ENCODE assay signal across 9 cellular contexts in the genomic region with DNA sequence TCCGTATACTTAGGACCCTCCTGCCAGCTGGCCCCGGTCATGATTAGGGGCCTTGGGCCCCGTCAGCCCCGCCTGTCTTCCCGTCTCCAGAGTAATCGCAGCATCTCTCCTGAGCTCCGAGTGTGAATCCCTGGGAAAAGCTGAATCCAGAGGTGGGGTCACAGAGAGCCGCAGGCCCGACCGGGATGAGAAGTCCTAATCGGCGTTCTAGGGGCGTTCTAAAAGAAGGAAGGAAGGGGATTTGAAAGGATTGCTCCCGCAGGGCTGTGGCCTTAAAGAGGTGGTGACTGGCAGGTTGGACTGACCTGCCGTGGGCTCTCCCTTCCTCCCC. TPM values are rescaled to one million over a fixed set of nuclear protein-coding genes. Genes with fewer than 3 reads are reported as not detected.
DNase-seq lines count a peak whose midpoint lies in the region; ATAC-seq and TF ChIP-seq lines count a peak whose summit lies in the region.
"Had no signal": no experiment of that assay in that cellular context is flagged by ENCODE, and none has a peak within 500 bp of the region (broad histone marks: within the 10 kb centered on the region; RNA-seq: fewer than 3 reads in every experiment).

No MANE protein-coding gene starts in this region.

- peaks cover 52 to 77% (median 70%) of the 10 kb centered on the region in 3 donors for H3K4me1 Mint-ChIP-seq in CD8-positive, alpha-beta memory T cell

- no peaks in the 10 kb centered on the region for H3K36me3 ChIP-seq in CD8-positive, alpha-beta memory T cell (ENCODE audit: insufficient read depth, low read length)
- H3K36me3 ChIP-seq in KMS-11 (ENCODE audit: insufficient read depth) (no peaks in the 10 kb centered on the region), liver (ENCODE audit: control insufficient read depth in 4 of 4, insufficient read depth in 3 of 4, low read depth in 1 of 4, low read length in 3 of 4) (no peaks in the 10 kb centered on the region), tibial artery (peaks cover 5 to 13% (median 8%) of the 10 kb centered on the region in 3 donors)

- ATAC-seq in HG03457 (IDR thresholded peaks at IDR 0.05; ENCODE audit: unreplicated experiment) = no peak

- TF ChIP-seq CTCF in KMS-11 (conservative IDR thresholded peaks at IDR 0.05; ENCODE audit: low read depth, low read length) (no peak), astrocyte of the cerebellum (IDR thresholded peaks at IDR 0.05; ENCODE audit: low read depth, low read length, missing control alignments) (no peak), liver (IDR thresholded peaks at IDR 0.05; ENCODE audit: low read depth, low read length, missing input control) (no peak), tibial artery (IDR thresholded peaks at IDR 0.05) (no peak)

- CTCF ChIA-PET in CD8-positive, alpha-beta memory T cell (lab: Charles Lee) = interaction anchor here (0.8 to 2.3 kb wide), 11 partner anchors 8 to 197 kb away, joined by 3 to 10 read pairs (median 4); no protein-coding TSS in a partner anchor

- peaks cover 0 to 4% (median 0%) of the 10 kb centered on the region in 5 donors for H3K9me3 Mint-ChIP-seq in CD8-positive, alpha-beta memory T cell

- H2AFZ ChIP-seq in KMS-11 (ENCODE audit: low read depth) = peak overlapping the region; percentile 78

- H3K27me3 Mint-ChIP-seq in CD8-positive, alpha-beta memory T cell = peaks cover 0 to 14% of the 10 kb centered on the region in 2 donors

- DNase-seq in CD8-positive, alpha-beta memory T cell = no peak
- no peak for DNase-seq in astrocyte of the cerebellum (ENCODE audit: low read depth)
- no peak for DNase-seq in tibial artery
- no peak for DNase-seq in activated CD4-positive, CD25-positive, alpha-beta regulatory T cell treated with anti-CD3 and anti-CD28 coated beads, Interleukin-2, amount 50 U/mL, for 72 hours
- no peak for DNase-seq in activated CD4-positive, alpha-beta T cell treated with anti-CD3 and anti-CD28 coated beads for 4 hours

- H3K4me2 ChIP-seq in KMS-11 = peak overlapping the region; percentile 99

- no peaks in the 10 kb centered on the region for H3K27me3 ChIP-seq in CD8-positive, alpha-beta memory T cell (ENCODE audit: insufficient read depth, low read length, poor library complexity, severe bottlenecking)
- H3K27me3 ChIP-seq in KMS-11 (ENCODE audit: insufficient read depth, low read depth) = no peaks in the 10 kb centered on the region
- H3K27me3 ChIP-seq in liver (ENCODE audit: control insufficient read depth in 4 of 4, insufficient read depth in 4 of 4, low read length in 3 of 4) = no peaks in the 10 kb centered on the region
- H3K27me3 ChIP-seq in tibial artery = no peaks in the 10 kb centered on the region

- no peaks in the 10 kb centered on the region for H3K9me3 ChIP-seq in CD8-positive, alpha-beta memory T cell (ENCODE audit: low read length)
- H3K9me3 ChIP-seq in liver (ENCODE audit: control insufficient read depth in 4 of 4, low read length in 3 of 4) (no peaks in the 10 kb centered on the region), tibial artery (no peaks in the 10 kb centered on the region)

- in situ Hi-C loops in astrocyte of the cerebellum (cut with HindIII; ENCODE audit: low sequenced_read_pairs) = no loop called here

- POLR2A ChIA-PET in CD8-positive, alpha-beta memory T cell (lab: Charles Lee) = interaction anchor here (0.6 to 4.1 kb wide), 14 partner anchors 12 to 415 kb away, joined by 3 to 43 read pairs (median 6); a partner anchor contains a TSS

- peak overlapping the region; percentile 88 for H3K4me3 ChIP-seq in CD8-positive, alpha-beta memory T cell (ENCODE audit: low read length)
- no peak overlapping the region for H3K4me3 ChIP-seq in KMS-11 (IDR thresholded peaks at IDR 0.05; ENCODE audit: insufficient read depth, low read depth, low read length)
- peak overlapping the region; percentile 65 for H3K4me3 ChIP-seq in astrocyte of the cerebellum (ENCODE audit: low read depth, low read length)
- H3K4me3 ChIP-seq in liver (ENCODE audit: low read depth in 1 of 3, low read length in 3 of 3) = peak overlapping the region; percentile 64 to 89 (median 70)
- peak overlapping the region; percentile 75 to 86 for H3K4me3 ChIP-seq in tibial artery

- H3K4me1 ChIP-seq in CD8-positive, alpha-beta memory T cell (ENCODE audit: insufficient read depth, low read length) = peaks cover 39% of the 10 kb centered on the region
- peaks cover 46% of the 10 kb centered on the region for H3K4me1 ChIP-seq in KMS-11 (ENCODE audit: low read depth, poor library complexity, severe bottlenecking)
- peaks cover 0 to 15% (median 10%) of the 10 kb centered on the region in 4 donors for H3K4me1 ChIP-seq in liver (ENCODE audit: control insufficient read depth in 4 of 4, insufficient read depth in 4 of 4, low read length in 3 of 4)
- H3K4me1 ChIP-seq in tibial artery = peaks cover 0 to 54% (median 25%) of the 10 kb centered on the region in 4 donors

- intact Hi-C loops in tibial artery (cut with DNase I; ENCODE audit: low total_unique reads) = loop anchor here (10.0 kb wide), 1 partner anchor 936 kb away; the partner anchor contains the start of gene ZNF184

- WGBS in liver = 7% methylated on average over 15 of the region's 15 CpGs

- H4K20me1 ChIP-seq in KMS-11 (ENCODE audit: insufficient read depth) = no peaks in the 10 kb centered on the region

- H3K4me3 Mint-ChIP-seq in CD8-positive, alpha-beta memory T cell = peak overlapping the region; percentile 92 to 98 (median 94)

- peak overlapping the region; percentile 92 to 99 (median 96) for H3K27ac Mint-ChIP-seq in CD8-positive, alpha-beta memory T cell

- H3K79me2 ChIP-seq in KMS-11 (ENCODE audit: insufficient read depth, low read depth) = peaks cover 47% of the 10 kb centered on the region

- H3K36me3 Mint-ChIP-seq in CD8-positive, alpha-beta memory T cell = peaks cover 4 to 51% (median 7%) of the 10 kb centered on the region in 3 donors

- TF ChIP-seq RAD21 in liver (IDR thresholded peaks at IDR 0.05) = no peak

- H3K27ac ChIP-seq in CD8-positive, alpha-beta memory T cell (ENCODE audit: low read depth, low read length) = peak overlapping the region; percentile 89
- peak overlapping the region; percentile 76 for H3K27ac ChIP-seq in KMS-11
- H3K27ac ChIP-seq in liver (ENCODE audit: low read depth in 1 of 2, low read length in 2 of 2) = peak overlapping the region; percentile 86 to 94
- peak overlapping the region; percentile 94 to 95 for H3K27ac ChIP-seq in tibial artery

- H3K9ac ChIP-seq in KMS-11 = peak overlapping the region; percentile 82
- peak overlapping the region; percentile 10 to 61 for H3K9ac ChIP-seq in liver (ENCODE audit: low read depth in 1 of 2, low read length in 2 of 2)

TF ChIP-seq in liver, 16 proteins besides CTCF, POLR2A, EP300 and RAD21:
- TF ChIP-seq NR2F2 (IDR thresholded peaks at IDR 0.05) = no peak
- TF ChIP-seq, protein P1, sequence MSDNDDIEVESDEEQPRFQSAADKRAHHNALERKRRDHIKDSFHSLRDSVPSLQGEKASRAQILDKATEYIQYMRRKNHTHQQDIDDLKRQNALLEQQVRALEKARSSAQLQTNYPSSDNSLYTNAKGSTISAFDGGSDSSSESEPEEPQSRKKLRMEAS (IDR thresholded peaks at IDR 0.05) = no peak
- no peak for TF ChIP-seq FOXA2 (IDR thresholded peaks at IDR 0.05)
TF ChIP-seq in liver: peak in this region for 0.

RNA-seq across cellular contexts. Expression of gene HMGN4, which starts 0.4 kb away (rescaled TPM):
- total RNA-seq in CD8-positive, alpha-beta memory T cell = 10 to 100 TPM; 90.0 to 91.4 TPM
- 166 TPM for polyA plus RNA-seq in CD8-positive, alpha-beta memory T cell
- total RNA-seq in liver = 10 to 100 TPM; 10.2 to 13.3 TPM
- 1 to 10 TPM; 8.2 to 9.9 TPM for polyA plus RNA-seq in liver

RNA-seq across cellular contexts. Expression of gene BTN1A1, which starts 38.4 kb away (rescaled TPM):
- total RNA-seq in CD8-positive, alpha-beta memory T cell = under 1 TPM in 1 of 2 experiments, not detected in 1; 0.09 TPM
- polyA plus RNA-seq in CD8-positive, alpha-beta memory T cell = not detected
- total RNA-seq in liver = not detected
- under 1 TPM in 1 of 2 donors, not detected in 1; 0.06 TPM for polyA plus RNA-seq in liver
- total RNA-seq: HT1080 had no signal

RNA-seq across cellular contexts. Expression of gene ABT1, which starts 58.2 kb away (rescaled TPM):
- total RNA-seq in CD8-positive, alpha-beta memory T cell = 10 to 100 TPM; 34.5 to 36.1 TPM
- 39.7 TPM for polyA plus RNA-seq in CD8-positive, alpha-beta memory T cell
- 10 to 100 TPM in 1 of 2 donors, 1 to 10 TPM in 1; 9.2 to 13.0 TPM for total RNA-seq in liver
- 10 to 100 TPM in 1 of 2 donors, 1 to 10 TPM in 1; 8.3 to 10.7 TPM for polyA plus RNA-seq in liver

Comparison
In these comparisons a context has a peak if more than half of its experiments do, and no peak if none do; other contexts are left out.
1. RNA of gene HMGN4, which starts 0.4 kb away (total RNA-seq): 90.0 to 91.4 TPM in CD8-positive, alpha-beta memory T cell; 10.2 to 13.3 TPM in liver; every median in the first group is over 4 times any median in the second.
2. Peak in every context shown above with its lines, with median percentiles within 50 percentile points of each other: H3K27ac ChIP-seq.